Comparison of ENCODE assay signal across 1 cellular context in genomic region chr7:40301486-40302065, GRCh38.
TF ChIP-seq lines count a peak whose summit lies in the region.

No MANE protein-coding gene starts in this region.

TF ChIP-seq in IMR-90, 13 proteins besides CTCF, POLR2A, EP300 and RAD21:
- TF ChIP-seq MXI1 (IDR thresholded peaks at IDR 0.05; ENCODE audit: borderline replicate concordance, low read depth, low read length) (no peak), RCOR1 (IDR thresholded peaks at IDR 0.05; ENCODE audit: insufficient replicate concordance, low read length) (no peak), NFE2L2 (IDR thresholded peaks at IDR 0.05; ENCODE audit: low read depth, low read length) (no peak), MAZ (IDR thresholded peaks at IDR 0.05; ENCODE audit: borderline replicate concordance, low read depth, low read length) (no peak), CEBPB (IDR thresholded peaks at IDR 0.05; ENCODE audit: low read depth, low read length) (no peak), FOS (IDR thresholded peaks at IDR 0.05; ENCODE audit: low read depth, low read length) (no peak)
